8 cellular contexts compared by ENCODE assay signal in the genomic region with DNA sequence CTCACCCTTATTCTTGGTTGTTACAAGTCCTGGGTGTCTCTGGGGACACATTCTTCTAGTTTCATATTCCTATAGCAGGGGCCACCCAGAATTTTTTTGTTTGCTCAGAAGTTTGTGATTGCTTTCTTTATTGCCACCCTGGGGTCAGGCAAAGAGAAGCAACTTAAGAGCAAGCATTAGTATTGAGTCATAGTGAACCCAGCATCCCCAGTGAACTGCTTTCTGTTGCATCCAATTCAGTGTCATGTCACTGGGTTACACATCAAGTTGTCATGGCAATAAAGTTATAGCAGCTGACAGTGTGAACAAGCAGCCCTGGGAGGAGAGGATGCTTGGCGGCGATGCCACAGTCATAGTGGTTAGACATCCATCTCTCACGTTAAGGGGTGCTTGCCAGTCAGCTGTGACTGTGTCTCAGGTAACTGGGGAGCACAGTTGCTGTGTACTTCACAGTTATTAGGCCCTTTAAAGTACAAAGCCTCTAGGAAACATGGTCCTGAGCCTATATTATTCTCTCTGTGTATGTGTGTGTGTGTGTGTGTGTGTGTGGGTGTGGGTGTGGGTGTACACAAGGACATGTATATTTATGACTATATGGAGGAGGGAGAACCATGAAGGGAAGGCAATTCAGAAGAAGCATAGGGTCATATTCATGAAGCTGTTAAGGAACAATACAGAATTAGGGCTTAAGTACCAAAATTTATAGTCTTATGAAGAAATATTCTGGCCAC. TPM values are rescaled to one million over a fixed set of nuclear protein-coding genes. Genes with fewer than 3 reads are reported as not detected.
DNase-seq lines count a peak whose midpoint lies in the region; ATAC-seq and TF ChIP-seq lines count a peak whose summit lies in the region.

No MANE protein-coding gene starts in this region.

- 64 to 81% (median 80%) methylated on average over 3 of the region's 3 CpGs for WGBS in psoas muscle, 3 donors

- DNase-seq in A673 (ENCODE audit: low spot score) (peak; percentile 45), cardiac fibroblast (ENCODE audit: low read depth in 2 of 2) (peak; percentile 26 to 75), NCI-H526 (lab: John Stamatoyannopoulos, UW) (no peak), psoas muscle (no peak), KG1 (lab: John Stamatoyannopoulos, UW) (no peak), SHP77 treated with DMSO at 0.1 percent for 48 hours (lab: John Stamatoyannopoulos, UW) (no peak)

- no peak overlapping the region for H3K27ac ChIP-seq in A673 (ENCODE audit: low read depth, low read length, poor library complexity, severe bottlenecking)
- H3K27ac ChIP-seq in psoas muscle = no peak overlapping the region

- no TSS peak for BruUV-seq in A673 (replicated peaks; lab: Mats Ljungman, UMichigan)

- intact Hi-C loops in A673 (cut with micrococcal nuclease; ENCODE audit: unreplicated experiment) = no loop called here
- intact Hi-C loops in psoas muscle (cut with DNase I) = loop anchor here in 1 of 2 donors (5.0 kb wide), 1 partner anchor 38 kb away; no protein-coding TSS in a partner anchor

- no peak overlapping the region for H3K4me3 ChIP-seq in A673 (ENCODE audit: low read depth, low read length, poor library complexity, severe bottlenecking)
- H3K4me3 ChIP-seq in cardiac fibroblast (replicated peaks in 1 of 2; ENCODE audit: low read depth in 2 of 2, low read length in 2 of 2) = no peak overlapping the region
- H3K4me3 ChIP-seq in psoas muscle = no peak overlapping the region

- CTCF ChIA-PET in A673 (lab: Charles Lee) = no interaction called here

- H3K9me3 ChIP-seq in A673 (ENCODE audit: low read depth, low read length, poor library complexity, severe bottlenecking) = no peaks in the 10 kb centered on the region
- no peaks in the 10 kb centered on the region for H3K9me3 ChIP-seq in psoas muscle

- no peaks in the 10 kb centered on the region for H3K4me1 ChIP-seq in A673 (ENCODE audit: insufficient read depth, low read length, poor library complexity, severe bottlenecking)
- H3K4me1 ChIP-seq in psoas muscle = no peaks in the 10 kb centered on the region

- no peaks in the 10 kb centered on the region for H3K36me3 ChIP-seq in A673 (ENCODE audit: insufficient read depth, low read length, poor library complexity, severe bottlenecking)
- no peaks in the 10 kb centered on the region for H3K36me3 ChIP-seq in psoas muscle (ENCODE audit: insufficient read depth in 1 of 2, low read depth in 1 of 2)

- TF ChIP-seq CTCF in A673 (conservative IDR thresholded peaks at IDR 0.05; ENCODE audit: low read depth, low read length) (no peak), cardiac fibroblast (IDR thresholded peaks at IDR 0.05; ENCODE audit: low read depth, low read length) (no peak), psoas muscle (IDR thresholded peaks at IDR 0.05) (no peak)

- peak; percentile 91 for ATAC-seq in GM19023 (IDR thresholded peaks at IDR 0.05; ENCODE audit: unreplicated experiment)
- ATAC-seq in HG03060 (IDR thresholded peaks at IDR 0.05; ENCODE audit: low read depth, unreplicated experiment) = peak; percentile 88
- no peak for ATAC-seq in psoas muscle

- POLR2A ChIA-PET in A673 (lab: Charles Lee; ENCODE audit: low non-redundant PET) = no interaction called here

- H3K27me3 ChIP-seq in A673 (replicated peaks; ENCODE audit: insufficient read depth, low read depth, low read length, poor library complexity) (no peaks in the 10 kb centered on the region), psoas muscle (ENCODE audit: insufficient read depth in 3 of 3, low read length in 2 of 3) (no peaks in the 10 kb centered on the region)

RNA-seq across cellular contexts. Expression of gene TRIM44, which starts 52.5 kb away (rescaled TPM):
- total RNA-seq in A673 (2021) (179 and 191 TPM in 2 replicates), psoas muscle (10 to 100 TPM; 34.0 to 46.8 (median 41.9) TPM)
- polyA plus RNA-seq in psoas muscle = 10 to 100 TPM in 2 of 3 donors, 1 to 10 TPM in 1; 6.8 to 32.2 (median 32.0) TPM

Comparison
In these comparisons a context has a peak if more than half of its experiments do, and no peak if none do; other contexts are left out.
1. DNase-seq: peak in A673 (single experiment) and cardiac fibroblast (2 of 2); none in NCI-H526 (0 of 2), psoas muscle (0 of 2), KG1 (single experiment) and SHP77 treated with DMSO at 0.1 percent for 48 hours (single experiment).
2. ATAC-seq: peak in GM19023 (single experiment) and HG03060 (single experiment); none in psoas muscle (0 of 4).